16 cellular contexts compared by ENCODE assay signal in genomic region chr6:25344827-25345226, GRCh38.
A peak's percentile ranks its signal among the peaks of the same experiment; 100 is the strongest.
DNase-seq lines count a peak whose midpoint lies in the region; ATAC-seq and TF ChIP-seq lines count a peak whose summit lies in the region.
"Had no signal": no experiment of that assay in that cellular context is flagged by ENCODE, and none has a peak within 500 bp of the region (broad histone marks: within the 10 kb centered on the region; RNA-seq: fewer than 3 reads in every experiment).

No MANE protein-coding gene starts in this region.

- H2AFZ ChIP-seq in PC-3 (ENCODE audit: low read length), result no peak overlapping the region
- no peak overlapping the region for H2AFZ ChIP-seq in trophoblast cell (ENCODE audit: insufficient read depth, low read length, poor library complexity)
- H2AFZ ChIP-seq: GM23248 had no signal

- no peak overlapping the region for H4K12ac ChIP-seq in trophoblast cell (ENCODE audit: low read depth, low read length)

- no peaks in the 10 kb centered on the region for H3K27me3 Mint-ChIP-seq in activated CD8-positive, alpha-beta T cell treated with anti-CD3 and anti-CD28 coated beads for 36 hours
- H3K27me3 Mint-ChIP-seq in activated CD8-positive, alpha-beta T cell treated with anti-CD3 and anti-CD28 coated beads, Interleukin-2, amount 10 ng/mL, durations not matched to agents 7 days and 5 days (ENCODE audit: low read depth), result no peaks in the 10 kb centered on the region
- H3K27me3 Mint-ChIP-seq: CD4-positive, alpha-beta T cell; CD8-positive, alpha-beta memory T cell had no signal

- no peak overlapping the region for H4K91ac ChIP-seq in trophoblast cell (ENCODE audit: low read depth, low read length)

- no peak for DNase-seq in activated CD8-positive, alpha-beta T cell treated with anti-CD3 and anti-CD28 coated beads for 36 hours
- DNase-seq in activated CD8-positive, alpha-beta T cell treated with anti-CD3 and anti-CD28 coated beads, Interleukin-2, amount 10 ng/mL, durations not matched to agents 7 days and 5 days, result no peak
- DNase-seq in PC-3 (no peak), trophoblast cell (no peak), GM13977 (ENCODE audit: low spot score) (no peak)
- DNase-seq: CD4-positive, alpha-beta T cell; CD8-positive, alpha-beta memory T cell; DMS 273 treated with DMSO at 0.1 percent for 48 hours; DND-41; GM23248; H7; HCEC 1CT had no signal

- no CpG with 5 or more reads among the region's 5 CpGs for WGBS in trophoblast cell (ENCODE audit: extremely low coverage, insufficient coverage, insufficient read length)

- H3K9me2 ChIP-seq in PC-3 (replicated peaks; ENCODE audit: low read length), result no peaks in the 10 kb centered on the region

- in situ Hi-C loops in GM13977 (cut with MboI; ENCODE audit: low pct_unique_long_range_greater_than_20kb, low sequenced_read_pairs, unreplicated experiment), result no loop called here

- no peak overlapping the region for H3K4ac ChIP-seq in trophoblast cell (ENCODE audit: low read depth, low read length)

- H3K4me3 ChIP-seq in HEK293 (ENCODE audit: low read depth, low read length), result no peak overlapping the region
- H3K4me3 ChIP-seq in PC-3 (ENCODE audit: low read length), result no peak overlapping the region
- no peak overlapping the region for H3K4me3 ChIP-seq in trophoblast cell (ENCODE audit: low read depth, low read length)
- H3K4me3 ChIP-seq: BLaER1 treated with 17β-estradiol and CSF1 and Interleukin-3, amounts not matched to agents 10 nM and 100 nM; GM23248 had no signal

- CTCF ChIA-PET in activated CD8-positive, alpha-beta T cell treated with anti-CD3 and anti-CD28 coated beads for 36 hours (lab: Charles Lee), result interaction anchor here (1.0 kb wide), 1 partner anchor 11 kb away, joined by 3 read pairs; no protein-coding TSS in a partner anchor
- CTCF ChIA-PET in activated CD8-positive, alpha-beta T cell treated with anti-CD3 and anti-CD28 coated beads, Interleukin-2, amount 10 ng/mL, durations not matched to agents 7 days and 5 days (lab: Charles Lee), result no interaction called here
- CTCF ChIA-PET in HEK293 (lab: Yijun Ruan, JAX) (no interaction called here), PC-3 (lab: Charles Lee) (no interaction called here)

- no peaks in the 10 kb centered on the region for H3F3A ChIP-seq in PC-3 (ENCODE audit: low read length, unreplicated experiment)

- H3K36me3 Mint-ChIP-seq in activated CD8-positive, alpha-beta T cell treated with anti-CD3 and anti-CD28 coated beads for 36 hours (ENCODE audit: low read depth), result no peaks in the 10 kb centered on the region
- no peaks in the 10 kb centered on the region for H3K36me3 Mint-ChIP-seq in activated CD8-positive, alpha-beta T cell treated with anti-CD3 and anti-CD28 coated beads, Interleukin-2, amount 10 ng/mL, durations not matched to agents 7 days and 5 days (ENCODE audit: low read depth)
- H3K36me3 Mint-ChIP-seq: CD8-positive, alpha-beta memory T cell had no signal

- H3K9me3 ChIP-seq in HEK293 (ENCODE audit: control insufficient read depth, insufficient read depth, low read depth, low read length) (no peaks in the 10 kb centered on the region), PC-3 (ENCODE audit: low read length) (no peaks in the 10 kb centered on the region), trophoblast cell (ENCODE audit: insufficient read depth, low read depth, low read length) (peaks cover 3% of the 10 kb centered on the region)
- H3K9me3 ChIP-seq: BLaER1 treated with 17β-estradiol and CSF1 and Interleukin-3, amounts not matched to agents 10 nM and 100 nM had no signal

- no TSS peak for BruUV-seq in PC-3 (replicated peaks; lab: Mats Ljungman, UMichigan)

- no peaks in the 10 kb centered on the region for H4K20me1 ChIP-seq in PC-3 (ENCODE audit: low read length)
- H4K20me1 ChIP-seq: BLaER1 treated with 17β-estradiol and CSF1 and Interleukin-3, amounts not matched to agents 10 nM and 100 nM had no signal

- H3K18ac ChIP-seq in trophoblast cell (ENCODE audit: low read length), result no peak overlapping the region

- H3K14ac ChIP-seq in trophoblast cell (ENCODE audit: low read length), result no peak overlapping the region

- peaks cover 15% of the 10 kb centered on the region for H3K4me1 ChIP-seq in HEK293 (ENCODE audit: control insufficient read depth, insufficient read depth, low read length)
- no peaks in the 10 kb centered on the region for H3K4me1 ChIP-seq in PC-3 (ENCODE audit: insufficient read depth, low read length)
- H3K4me1 ChIP-seq in trophoblast cell (ENCODE audit: control insufficient read depth in 1 of 2, insufficient read depth in 2 of 2, low read length in 2 of 2), result peaks cover 2 to 5% of the 10 kb centered on the region in 2 experiments

- H3K9ac ChIP-seq in PC-3 (ENCODE audit: low read length) (no peak overlapping the region), trophoblast cell (ENCODE audit: low read length) (no peak overlapping the region)
- H3K9ac ChIP-seq: BLaER1 treated with 17β-estradiol and CSF1 and Interleukin-3, amounts not matched to agents 10 nM and 100 nM; GM23248 had no signal

- no peak overlapping the region for H4K8ac ChIP-seq in trophoblast cell (ENCODE audit: low read depth, low read length)

- peaks cover 9% of the 10 kb centered on the region for H3K4me1 Mint-ChIP-seq in activated CD8-positive, alpha-beta T cell treated with anti-CD3 and anti-CD28 coated beads for 36 hours (ENCODE audit: low read depth)
- H3K4me1 Mint-ChIP-seq in activated CD8-positive, alpha-beta T cell treated with anti-CD3 and anti-CD28 coated beads, Interleukin-2, amount 10 ng/mL, durations not matched to agents 7 days and 5 days (ENCODE audit: low read depth), result no peaks in the 10 kb centered on the region
- H3K4me1 Mint-ChIP-seq: CD8-positive, alpha-beta memory T cell had no signal

- H2BK120ac ChIP-seq in trophoblast cell (ENCODE audit: insufficient read depth, low read length, poor library complexity), result no peak overlapping the region

- H3K23ac ChIP-seq in trophoblast cell (ENCODE audit: low read length), result no peak overlapping the region

- POLR2A ChIA-PET in activated CD8-positive, alpha-beta T cell treated with anti-CD3 and anti-CD28 coated beads for 36 hours (lab: Charles Lee), result no interaction called here
- POLR2A ChIA-PET in activated CD8-positive, alpha-beta T cell treated with anti-CD3 and anti-CD28 coated beads, Interleukin-2, amount 10 ng/mL, durations not matched to agents 7 days and 5 days (lab: Charles Lee), result no interaction called here
- POLR2A ChIA-PET in HEK293 (lab: Yijun Ruan, JAX), result no interaction called here
- POLR2A ChIA-PET in PC-3 (lab: Charles Lee; ENCODE audit: unreplicated experiment), result no interaction called here

- no peaks in the 10 kb centered on the region for H3K9me3 Mint-ChIP-seq in activated CD8-positive, alpha-beta T cell treated with anti-CD3 and anti-CD28 coated beads for 36 hours
- no peaks in the 10 kb centered on the region for H3K9me3 Mint-ChIP-seq in activated CD8-positive, alpha-beta T cell treated with anti-CD3 and anti-CD28 coated beads, Interleukin-2, amount 10 ng/mL, durations not matched to agents 7 days and 5 days (ENCODE audit: insufficient read depth)
- H3K9me3 Mint-ChIP-seq: CD14-positive monocyte; CD4-positive, alpha-beta T cell; CD8-positive, alpha-beta memory T cell had no signal

- peak overlapping the region; percentile 11 for H2BK12ac ChIP-seq in trophoblast cell (ENCODE audit: low read length)

- H3K4me3 Mint-ChIP-seq in activated CD8-positive, alpha-beta T cell treated with anti-CD3 and anti-CD28 coated beads for 36 hours, result no peak overlapping the region
- no peak overlapping the region for H3K4me3 Mint-ChIP-seq in activated CD8-positive, alpha-beta T cell treated with anti-CD3 and anti-CD28 coated beads, Interleukin-2, amount 10 ng/mL, durations not matched to agents 7 days and 5 days
- H3K4me3 Mint-ChIP-seq: B cell; CD14-positive monocyte; CD4-positive, alpha-beta T cell; CD8-positive, alpha-beta memory T cell had no signal

- H3K4me2 ChIP-seq in PC-3 (ENCODE audit: low read length) (no peak overlapping the region), trophoblast cell (ENCODE audit: low read length) (no peak overlapping the region)
- H3K4me2 ChIP-seq: BLaER1 treated with 17β-estradiol and CSF1 and Interleukin-3, amounts not matched to agents 10 nM and 100 nM had no signal

- H3K27me3 ChIP-seq in PC-3 (ENCODE audit: low read length) (no peaks in the 10 kb centered on the region), trophoblast cell (ENCODE audit: insufficient read depth, low read length) (no peaks in the 10 kb centered on the region)
- H3K27me3 ChIP-seq: BLaER1 treated with 17β-estradiol and CSF1 and Interleukin-3, amounts not matched to agents 10 nM and 100 nM had no signal

- intact Hi-C loops in activated CD8-positive, alpha-beta T cell treated with anti-CD3 and anti-CD28 coated beads for 36 hours (cut with micrococcal nuclease), result no loop called here
- intact Hi-C loops in PC-3 (cut with micrococcal nuclease), result no loop called here

- H3K79me2 ChIP-seq in PC-3 (ENCODE audit: low read length) (peaks cover 14% of the 10 kb centered on the region), trophoblast cell (ENCODE audit: control insufficient read depth, insufficient read depth, low read length, poor library complexity) (no peaks in the 10 kb centered on the region)

- H3K79me1 ChIP-seq in trophoblast cell (ENCODE audit: low read length), result no peaks in the 10 kb centered on the region

- ATAC-seq in activated CD8-positive, alpha-beta T cell treated with anti-CD3 and anti-CD28 coated beads for 36 hours, result peak; percentile 47
- no peak for ATAC-seq in activated CD8-positive, alpha-beta T cell treated with anti-CD3 and anti-CD28 coated beads, Interleukin-2, amount 10 ng/mL, durations not matched to agents 7 days and 5 days
- peak; percentile 43; the same call in 1 of the 2 replicates for ATAC-seq in PC-3

- H3K27ac Mint-ChIP-seq in activated CD8-positive, alpha-beta T cell treated with anti-CD3 and anti-CD28 coated beads for 36 hours, result no peak overlapping the region
- H3K27ac Mint-ChIP-seq in activated CD8-positive, alpha-beta T cell treated with anti-CD3 and anti-CD28 coated beads, Interleukin-2, amount 10 ng/mL, durations not matched to agents 7 days and 5 days, result no peak overlapping the region
- H3K27ac Mint-ChIP-seq: B cell; CD14-positive monocyte; CD4-positive, alpha-beta T cell; CD8-positive, alpha-beta memory T cell had no signal

- TF ChIP-seq CTCF in activated CD8-positive, alpha-beta T cell treated with anti-CD3 and anti-CD28 coated beads for 36 hours (IDR thresholded peaks at IDR 0.05), result no peak
- TF ChIP-seq CTCF in HEK293 (tag by site-specific recombination; IDR thresholded peaks at IDR 0.05), result no peak
- TF ChIP-seq CTCF in PC-3 (conservative IDR thresholded peaks at IDR 0.05; ENCODE audit: low read depth, low read length), result no peak
- TF ChIP-seq CTCF in GM13977 (IDR thresholded peaks at IDR 0.05; ENCODE audit: extremely low read depth, insufficient read depth, missing control alignments), result no peak

- no peak overlapping the region for H2AK5ac ChIP-seq in trophoblast cell (ENCODE audit: low read length)

- H2BK5ac ChIP-seq in trophoblast cell (ENCODE audit: low read depth, low read length, poor library complexity), result no peak overlapping the region

- H3K27ac ChIP-seq in HEK293 (ENCODE audit: extremely low read depth, low read depth, low read length) (no peak overlapping the region), PC-3 (ENCODE audit: low read length) (no peak overlapping the region), trophoblast cell (ENCODE audit: low read depth, low read length) (no peak overlapping the region)
- H3K27ac ChIP-seq: BLaER1 treated with 17β-estradiol and CSF1 and Interleukin-3, amounts not matched to agents 10 nM and 100 nM; GM23248 had no signal

- no peaks in the 10 kb centered on the region for H3K36me3 ChIP-seq in HEK293 (ENCODE audit: control insufficient read depth in 2 of 2, insufficient read depth in 1 of 2, low read length in 2 of 2)
- no peaks in the 10 kb centered on the region for H3K36me3 ChIP-seq in PC-3 (ENCODE audit: low read depth, low read length)
- no peaks in the 10 kb centered on the region for H3K36me3 ChIP-seq in trophoblast cell (ENCODE audit: control insufficient read depth in 1 of 2, insufficient read depth in 2 of 2, low read length in 2 of 2)
- H3K36me3 ChIP-seq: BLaER1 treated with 17β-estradiol and CSF1 and Interleukin-3, amounts not matched to agents 10 nM and 100 nM had no signal
